21 cellular contexts compared by ENCODE assay signal in the genomic region with DNA sequence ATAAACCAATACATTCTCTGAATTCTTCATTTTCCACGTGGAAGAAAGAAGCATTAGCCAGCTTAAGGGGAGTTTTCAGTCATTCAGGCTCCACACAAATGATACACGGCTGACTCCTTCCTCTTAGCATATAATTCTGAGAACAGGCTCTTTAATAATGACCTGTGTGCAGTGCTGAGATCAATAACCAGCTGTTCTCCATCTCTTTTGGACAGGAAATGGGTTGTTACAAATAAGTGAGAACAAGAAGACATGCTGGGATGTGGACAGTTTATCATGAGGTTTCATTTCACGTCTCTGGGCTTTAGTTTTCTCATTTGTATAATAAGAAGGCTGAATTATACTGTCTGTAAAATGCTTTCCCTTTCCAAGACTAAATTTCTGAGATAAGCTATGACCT.
"Had no signal": no experiment of that assay in that cellular context is flagged by ENCODE, and none has a peak within 500 bp of the region (broad histone marks: within the 10 kb centered on the region; RNA-seq: fewer than 3 reads in every experiment).

No MANE protein-coding gene starts in this region.

- H3K36me3 ChIP-seq: brain microvascular endothelial cell, left lung, ovary, sigmoid colon, tibial nerve had no signal

- H3K27ac ChIP-seq: brain microvascular endothelial cell, left lung, ovary, sigmoid colon, tibial nerve had no signal

- H3K27me3 ChIP-seq: brain microvascular endothelial cell, left lung, ovary, sigmoid colon, tibial nerve had no signal

- DNase-seq: activated CD4-positive, alpha-beta memory T cell treated with anti-CD3 and anti-CD28 coated beads, Interleukin-2, amount 10 ng/mL, durations not matched to agents 7 days and 5 days; activated CD4-positive, alpha-beta T cell treated with anti-CD3 and anti-CD28 coated beads for 1 hour; activated CD4-positive, alpha-beta T cell treated with anti-CD3 and anti-CD28 coated beads, Interleukin-2, amount 10 ng/mL, durations not matched to agents 7 days and 5 days; activated CD8-positive, alpha-beta memory T cell treated with anti-CD3 and anti-CD28 coated beads, Interleukin-2, amount 50 U/mL, for 48 hours; activated gamma-delta T cell treated with Interleukin-2 at 50 U/mL for 16 hours; activated naive CD4-positive, alpha-beta T cell treated with anti-CD3 and anti-CD28 coated beads, Interleukin-2, amount 50 U/mL, for 16 hours; activated T-cell treated with anti-CD3 and anti-CD28 coated beads, Interleukin-2, amount 50 U/mL, for 24 hours; amniotic stem cell; brain microvascular endothelial cell; cortex of kidney; endodermal cell; kidney glomerular epithelial cell; left lung; naive B cell; ovary; sigmoid colon; stimulated activated naive CD4-positive, alpha-beta T cell; T-helper 17 cell; T1000 had no signal

- H3K9me3 ChIP-seq: left lung, ovary, sigmoid colon, tibial nerve had no signal

- H3K4me1 ChIP-seq: left lung, sigmoid colon, tibial nerve had no signal

- H3K4me3 ChIP-seq: left lung, lung, ovary, sigmoid colon, tibial nerve had no signal
